In the genomic region with DNA sequence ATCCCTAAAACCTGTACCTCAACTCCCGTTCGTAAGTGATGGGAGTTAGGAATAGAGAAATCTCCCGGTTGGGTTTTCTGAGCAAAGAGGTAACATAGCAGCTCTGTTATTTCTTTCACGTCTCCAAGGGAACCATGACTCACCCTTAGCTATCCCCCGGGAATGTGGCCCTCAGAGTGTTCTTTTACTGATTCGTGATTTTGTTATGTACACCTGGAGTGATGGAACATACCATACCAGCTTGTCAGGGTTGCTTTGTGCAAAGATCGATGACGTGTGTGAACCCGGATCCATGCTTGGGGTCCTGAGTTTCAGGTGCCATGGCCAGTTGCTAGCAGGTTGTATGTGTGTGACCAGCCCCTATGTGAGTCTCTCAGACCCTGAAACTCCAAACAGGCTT, we compare ENCODE assay signal across 14 cellular contexts. TPM values are rescaled to one million over a fixed set of nuclear protein-coding genes. Genes with fewer than 3 reads are reported as not detected.
A peak's percentile ranks its signal among the peaks of the same experiment; 100 is the strongest.
DNase-seq lines count a peak whose midpoint lies in the region; ATAC-seq and TF ChIP-seq lines count a peak whose summit lies in the region.
"Had no signal": no experiment of that assay in that cellular context is flagged by ENCODE, and none has a peak within 500 bp of the region (broad histone marks: within the 10 kb centered on the region; RNA-seq: fewer than 3 reads in every experiment).

No MANE protein-coding gene starts in this region.

- CTCF ChIA-PET in HCT116 (lab: Charles Lee) = no interaction called here

- peak overlapping the region; percentile 20 for H3K9ac ChIP-seq in HCT116 (ENCODE audit: low read length)

- peaks cover 0 to 7% of the 10 kb centered on the region in 2 donors for H3K36me3 Mint-ChIP-seq in activated naive CD4-positive, alpha-beta T cell treated with anti-CD3 and anti-CD28 coated beads, Interleukin-2, amount 50 U/mL, for 72 hours

- H3K4me3 ChIP-seq in HCT116 (replicated peaks in 1 of 2; ENCODE audit: low read depth in 1 of 2, low read length in 2 of 2) (no peak overlapping the region), fibroblast of villous mesenchyme (ENCODE audit: low read depth, low read length) (no peak overlapping the region)
- H3K4me3 ChIP-seq: GM12878, heart right ventricle had no signal

- intact Hi-C loops in HCT116 (cut with micrococcal nuclease) = no loop called here

- no peaks in the 10 kb centered on the region for H3K27me3 ChIP-seq in HCT116 (ENCODE audit: insufficient read depth, low read length)

- DNase-seq in 8988T = peak; percentile 40
- peak; percentile 34 for DNase-seq in HCT116 (ENCODE audit: low read depth, low spot score)
- peak; percentile 50 to 76 for DNase-seq in SW 1271 (lab: John Stamatoyannopoulos, UW)
- peak; percentile 51 for DNase-seq in fibroblast of villous mesenchyme (ENCODE audit: low read depth)
- no peak for DNase-seq in activated naive CD4-positive, alpha-beta T cell treated with anti-CD3 and anti-CD28 coated beads, Interleukin-2, amount 50 U/mL, for 72 hours (ENCODE audit: low spot score in 2 of 2)
- no peak for DNase-seq in NCI-H1105 treated with DMSO at 0.1 percent for 48 hours (lab: John Stamatoyannopoulos, UW)
- no peak for DNase-seq in RPMI8226
- DNase-seq: AML-193; aorta; heart right ventricle; NCI-H2107; stimulated activated naive CD8-positive, alpha-beta T cell treated with anti-CD3 and anti-CD28 coated beads, Interleukin-15, Interleukin-2, amounts not matched to agents 100 U/mL and 50 U/mL, for 24 hours had no signal

- H3K4me2 ChIP-seq in HCT116 (ENCODE audit: low read length) = peak overlapping the region; percentile 43

- no peaks in the 10 kb centered on the region for H3K9me3 Mint-ChIP-seq in activated naive CD4-positive, alpha-beta T cell treated with anti-CD3 and anti-CD28 coated beads, Interleukin-2, amount 50 U/mL, for 72 hours

- peak; percentile 80 for ATAC-seq in HCT116
- no peak for ATAC-seq in activated naive CD4-positive, alpha-beta T cell treated with anti-CD3 and anti-CD28 coated beads, Interleukin-2, amount 50 U/mL, for 72 hours
- no peak for ATAC-seq in HG03139 (IDR thresholded peaks at IDR 0.05; ENCODE audit: unreplicated experiment)
- ATAC-seq: GM12878; heart right ventricle; stimulated activated naive CD8-positive, alpha-beta T cell treated with anti-CD3 and anti-CD28 coated beads, Interleukin-15, Interleukin-2, amounts not matched to agents 100 U/mL and 50 U/mL, for 24 hours had no signal

- no TSS peak for BruUV-seq in HCT116 (replicated peaks; lab: Mats Ljungman, UMichigan)

- no peak overlapping the region for H3K27ac ChIP-seq in HCT116 (ENCODE audit: low read depth, low read length)
- H3K27ac ChIP-seq: heart right ventricle had no signal

- RAD21 ChIA-PET in HCT116 (lab: Charles Lee; ENCODE audit: low non-redundant PET in 1 of 2, low total read pairs in 2 of 2, uncharacterized antibody in 2 of 2, unreplicated experiment in 2 of 2) = interaction anchor here in 1 of 2 experiments (0.7 kb wide), 1 partner anchor 68 kb away, joined by 3 read pairs; no protein-coding TSS in a partner anchor

- H3K79me2 ChIP-seq in HCT116 (ENCODE audit: insufficient read depth, low read length) = no peaks in the 10 kb centered on the region

- H2AFZ ChIP-seq in HCT116 (ENCODE audit: low read depth, low read length, poor library complexity, severe bottlenecking) = no peak overlapping the region

- no peaks in the 10 kb centered on the region for H4K20me1 ChIP-seq in HCT116 (ENCODE audit: insufficient read depth)

- H3K9me2 ChIP-seq in HCT116 (ENCODE audit: insufficient read depth) = no peaks in the 10 kb centered on the region

- H3K36me3 ChIP-seq in HCT116 (ENCODE audit: control insufficient read depth in 1 of 2, insufficient read depth in 2 of 2, low read length in 2 of 2) = no peaks in the 10 kb centered on the region
- H3K36me3 ChIP-seq: heart right ventricle had no signal

- H3K4me1 ChIP-seq in HCT116 (ENCODE audit: control insufficient read depth in 1 of 2, insufficient read depth in 2 of 2, low read length in 2 of 2) = peaks cover 4 to 17% of the 10 kb centered on the region in 2 experiments
- H3K4me1 ChIP-seq: heart right ventricle had no signal

- H3K27ac Mint-ChIP-seq in activated naive CD4-positive, alpha-beta T cell treated with anti-CD3 and anti-CD28 coated beads, Interleukin-2, amount 50 U/mL, for 72 hours = no peak overlapping the region

- no peak for TF ChIP-seq RAD21 in HCT116 (IDR thresholded peaks at IDR 0.05; ENCODE audit: low read depth)

- POLR2A ChIA-PET in HCT116 (lab: Charles Lee) = no interaction called here

- TF ChIP-seq CTCF in HCT116 (IDR thresholded peaks at IDR 0.05 in 2 of 3, conservative IDR thresholded peaks at IDR 0.05 in 1 of 3; ENCODE audit: borderline replicate concordance in 1 of 3, insufficient read depth in 1 of 3, low read depth in 2 of 3, low read length in 2 of 3) (no peak), fibroblast of villous mesenchyme (IDR thresholded peaks at IDR 0.05; ENCODE audit: insufficient read depth, low read depth, low read length) (no peak)

- H3K9me3 ChIP-seq in HCT116 (ENCODE audit: control insufficient read depth in 1 of 2, insufficient read depth in 1 of 2, low read depth in 1 of 2, low read length in 2 of 2) = no peaks in the 10 kb centered on the region
- H3K9me3 ChIP-seq: heart right ventricle had no signal

- no peak for TF ChIP-seq POLR2A in HCT116 (IDR thresholded peaks at IDR 0.05; ENCODE audit: borderline replicate concordance, extremely low read depth, insufficient read depth, insufficient read length)

TF ChIP-seq in HCT116, 20 proteins besides CTCF, POLR2A, EP300 and RAD21:
- TF ChIP-seq FOSL1 (IDR thresholded peaks at IDR 0.05; ENCODE audit: low read depth) = 0 out of 2 replicates have a peak, but pooled peaks have one; percentile 21
- no peak for TF ChIP-seq SP1 (IDR thresholded peaks at IDR 0.05; ENCODE audit: low read depth)
- TF ChIP-seq, protein P1, sequence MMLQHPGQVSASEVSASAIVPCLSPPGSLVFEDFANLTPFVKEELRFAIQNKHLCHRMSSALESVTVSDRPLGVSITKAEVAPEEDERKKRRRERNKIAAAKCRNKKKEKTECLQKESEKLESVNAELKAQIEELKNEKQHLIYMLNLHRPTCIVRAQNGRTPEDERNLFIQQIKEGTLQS (IDR thresholded peaks at IDR 0.05) = no peak
- no peak for TF ChIP-seq ELF1 (IDR thresholded peaks at IDR 0.05; ENCODE audit: borderline replicate concordance, low read depth)

RNA-seq across cellular contexts. Expression of gene HPRT1, which starts 52.6 kb away (rescaled TPM):
- 57.8 TPM for total RNA-seq in HCT116 (2021; ENCODE audit: unreplicated experiment)
- 48.6 and 61.7 TPM in 2 replicates for polyA plus RNA-seq in HCT116 (2012)
- 6.8 and 17.3 TPM in 2 replicates for total RNA-seq in fibroblast of villous mesenchyme
- 10 to 100 TPM; 96.0 to 96.2 TPM for total RNA-seq in activated naive CD4-positive, alpha-beta T cell treated with anti-CD3 and anti-CD28 coated beads, Interleukin-2, amount 50 U/mL, for 72 hours

Comparison
In these comparisons a context has a peak if more than half of its experiments do, and no peak if none do; other contexts are left out.
1. DNase-seq: peak in 8988T (single experiment), HCT116 (single experiment), SW 1271 (2 of 2) and fibroblast of villous mesenchyme (single experiment); none in activated naive CD4-positive, alpha-beta T cell treated with anti-CD3 and anti-CD28 coated beads, Interleukin-2, amount 50 U/mL, for 72 hours (0 of 2), NCI-H1105 treated with DMSO at 0.1 percent for 48 hours (single experiment) and RPMI8226 (single experiment).